Comparison of ENCODE assay signal across 11 cellular contexts in the genomic region with DNA sequence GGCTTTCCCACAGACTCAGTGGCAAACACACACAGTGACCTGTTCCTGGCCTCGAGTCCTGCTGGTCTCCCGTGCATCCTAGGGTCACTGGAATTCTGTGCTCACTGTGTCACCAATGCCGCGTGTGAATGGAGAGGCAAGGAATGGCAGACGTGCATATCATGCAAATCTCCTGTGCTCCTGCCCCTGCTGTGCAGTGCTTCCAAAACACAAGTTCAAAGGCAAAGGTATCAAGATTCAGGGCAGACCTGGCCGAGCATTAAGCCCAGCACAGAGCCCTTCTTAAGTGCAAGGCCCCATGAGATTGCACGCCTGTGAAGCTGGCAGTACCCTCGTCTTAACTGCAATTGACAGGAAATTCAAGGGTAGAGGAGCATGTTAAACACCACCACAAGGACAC.
"Had no signal": no experiment of that assay in that cellular context is flagged by ENCODE, and none has a peak within 500 bp of the region (broad histone marks: within the 10 kb centered on the region; RNA-seq: fewer than 3 reads in every experiment).

No MANE protein-coding gene starts in this region.

- ATAC-seq: activated CD4-positive, CD25-positive, alpha-beta regulatory T cell treated with anti-CD3 and anti-CD28 coated beads, Interleukin-2, amount 50 U/mL, for 24 hours; activated T-helper 17 cell treated with anti-CD3 and anti-CD28 coated beads, Interleukin-2, amount 50 U/mL, for 72 hours had no signal

- H3K27ac ChIP-seq: cardiac muscle cell, parathyroid adenoma had no signal

- H3K27ac Mint-ChIP-seq: activated naive CD4-positive, alpha-beta T cell treated with anti-CD3 and anti-CD28 coated beads for 36 hours; activated T-helper 17 cell treated with anti-CD3 and anti-CD28 coated beads, Interleukin-2, amount 50 U/mL, for 72 hours; T-helper 2 cell treated with Interferon-gamma antibody and Interleukin-4, amounts not matched to agents 5 μg/mL and 100 μg/mL, for 36 hours had no signal

- H3K4me3 ChIP-seq: cardiac muscle cell, skin epidermis had no signal

- H3K4me1 ChIP-seq: parathyroid adenoma had no signal

- H3K9me3 Mint-ChIP-seq: activated naive CD4-positive, alpha-beta T cell treated with anti-CD3 and anti-CD28 coated beads for 36 hours; activated T-helper 17 cell treated with anti-CD3 and anti-CD28 coated beads, Interleukin-2, amount 50 U/mL, for 72 hours; T-helper 2 cell treated with Interferon-gamma antibody and Interleukin-4, amounts not matched to agents 5 μg/mL and 100 μg/mL, for 36 hours had no signal

- DNase-seq: activated naive CD4-positive, alpha-beta T cell treated with anti-CD3 and anti-CD28 coated beads for 36 hours; kidney glomerular epithelial cell; midbrain; trophoblast cell had no signal

- H3K4me3 Mint-ChIP-seq: activated naive CD4-positive, alpha-beta T cell treated with anti-CD3 and anti-CD28 coated beads for 36 hours; activated T-helper 17 cell treated with anti-CD3 and anti-CD28 coated beads, Interleukin-2, amount 50 U/mL, for 72 hours; T-helper 2 cell treated with Interferon-gamma antibody and Interleukin-4, amounts not matched to agents 5 μg/mL and 100 μg/mL, for 36 hours had no signal

- FAIRE-seq: astrocyte had no signal

- H3K36me3 ChIP-seq: cardiac muscle cell had no signal

- H3K27me3 ChIP-seq: cardiac muscle cell had no signal
